15 cellular contexts compared by ENCODE assay signal in genomic region chr12:129903956-129904769, GRCh38. TPM values are rescaled to one million over a fixed set of nuclear protein-coding genes. Genes with fewer than 3 reads are reported as not detected.
DNase-seq lines count a peak whose midpoint lies in the region; ATAC-seq lines count a peak whose summit lies in the region.
"Had no signal": no experiment of that assay in that cellular context is flagged by ENCODE, and none has a peak within 500 bp of the region (broad histone marks: within the 10 kb centered on the region; RNA-seq: fewer than 3 reads in every experiment).

Gene TMEM132D, minus strand, starts transcription at chr12:129904025.

- H3K4me1 Mint-ChIP-seq in CD4-positive, alpha-beta memory T cell, result no peaks in the 10 kb centered on the region

- no peaks in the 10 kb centered on the region for H3K9me3 ChIP-seq in iPS-15b (ENCODE audit: control insufficient read depth, insufficient read depth, low read length)
- no peaks in the 10 kb centered on the region for H3K9me3 ChIP-seq in CD4-positive, alpha-beta memory T cell (ENCODE audit: control insufficient read depth in 1 of 2, low read length in 2 of 2)
- H3K9me3 ChIP-seq: right lobe of liver had no signal

- intact Hi-C loops in CD4-positive, alpha-beta memory T cell (cut with micrococcal nuclease), result no loop called here

- H3K36me3 ChIP-seq in iPS-15b (ENCODE audit: control insufficient read depth, insufficient read depth, low read length), result no peaks in the 10 kb centered on the region
- H3K36me3 ChIP-seq in CD4-positive, alpha-beta memory T cell (ENCODE audit: insufficient read depth, low read length), result no peaks in the 10 kb centered on the region
- H3K36me3 ChIP-seq: right lobe of liver had no signal

- no peak within 1 kb of the TSS for H3K4me3 Mint-ChIP-seq in CD4-positive, alpha-beta memory T cell
- H3K4me3 Mint-ChIP-seq: activated T-cell treated with anti-CD3 and anti-CD28 coated beads, Interleukin-2, amount 50 U/mL, for 72 hours had no signal

- CTCF ChIA-PET in CD4-positive, alpha-beta memory T cell (lab: Charles Lee; ENCODE audit: partially characterized antibody), result no interaction called here

- DNase-seq in HT1080 (ENCODE audit: low read depth) (peak; percentile 53), retina (peak; percentile 73)
- DNase-seq in CD4-positive, alpha-beta memory T cell, result no peak
- DNase-seq in activated naive CD4-positive, alpha-beta T cell treated with Interleukin-2 at 50 U/mL for 16 hours, result no peak
- DNase-seq: activated CD4-positive, alpha-beta T cell treated with anti-CD3 and anti-CD28 coated beads for 4 hours; activated T-cell treated with anti-CD3 and anti-CD28 coated beads, Interleukin-2, amount 50 U/mL, for 72 hours; hippocampal formation; KG1; NCI-H146; right lobe of liver had no signal

- H3K27me3 ChIP-seq in iPS-15b (ENCODE audit: control insufficient read depth, insufficient read depth, low read length), result peaks cover 71% of the 10 kb centered on the region
- H3K27me3 ChIP-seq in CD4-positive, alpha-beta memory T cell (ENCODE audit: insufficient read depth, low read length), result no peaks in the 10 kb centered on the region
- H3K27me3 ChIP-seq: right lobe of liver had no signal

- no peaks in the 10 kb centered on the region for H3K36me3 Mint-ChIP-seq in CD4-positive, alpha-beta memory T cell

- H3K27me3 Mint-ChIP-seq in CD4-positive, alpha-beta memory T cell, result peaks cover 14 to 19% of the 10 kb centered on the region in 2 donors

- H3K9ac ChIP-seq in iPS-15b (ENCODE audit: low read depth, low read length), result peak within 1 kb of the TSS; percentile 74

- peaks cover 0 to 15% (median 4%) of the 10 kb centered on the region in 8 donors for H3K9me3 Mint-ChIP-seq in CD4-positive, alpha-beta memory T cell

- ATAC-seq in GM18870 (IDR thresholded peaks at IDR 0.05; ENCODE audit: unreplicated experiment), result no peak
- no peak for ATAC-seq in HG02623 (IDR thresholded peaks at IDR 0.05; ENCODE audit: unreplicated experiment)
- ATAC-seq: activated T-cell treated with anti-CD3 and anti-CD28 coated beads, Interleukin-2, amount 50 U/mL, for 72 hours had no signal

- peaks cover 7% of the 10 kb centered on the region for H3K4me1 ChIP-seq in iPS-15b (ENCODE audit: control insufficient read depth, insufficient read depth, low read length)
- H3K4me1 ChIP-seq in CD4-positive, alpha-beta memory T cell (ENCODE audit: insufficient read depth, low read length), result no peaks in the 10 kb centered on the region
- H3K4me1 ChIP-seq: right lobe of liver had no signal

- peak within 1 kb of the TSS; percentile 72 for H3K4me3 ChIP-seq in iPS-15b (ENCODE audit: low read depth, low read length)
- no peak within 1 kb of the TSS for H3K4me3 ChIP-seq in CD4-positive, alpha-beta memory T cell (ENCODE audit: low read length in 2 of 2)
- H3K4me3 ChIP-seq: right lobe of liver had no signal

- peak within 1 kb of the TSS; percentile 52 for H3K27ac ChIP-seq in angular gyrus (ENCODE audit: low read depth, low read length)
- no peak within 1 kb of the TSS for H3K27ac ChIP-seq in CD4-positive, alpha-beta memory T cell (ENCODE audit: low read depth, low read length)
- H3K27ac ChIP-seq: C4-2B, right lobe of liver had no signal

- POLR2A ChIA-PET in CD4-positive, alpha-beta memory T cell (lab: Charles Lee; ENCODE audit: partially characterized antibody), result no interaction called here

- H3K27ac Mint-ChIP-seq in CD4-positive, alpha-beta memory T cell, result no peak within 1 kb of the TSS
- H3K27ac Mint-ChIP-seq: activated T-cell treated with anti-CD3 and anti-CD28 coated beads, Interleukin-2, amount 50 U/mL, for 72 hours had no signal

RNA-seq across cellular contexts. Expression of gene TMEM132D, which starts in this region (rescaled TPM):
- 2.7 and 3.2 TPM in 2 replicates for total RNA-seq in HT1080 (2014; rRNA removed; shearing (Covaris generic))
- polyA plus RNA-seq in HT1080 (2015; cell fraction: cytosol; rRNA removed), result not detected in 2 replicates
- polyA plus RNA-seq in HT1080 (2015; cell fraction: nucleus; rRNA removed), result not detected in 2 replicates
- total RNA-seq in CD4-positive, alpha-beta memory T cell, result not detected
- polyA plus RNA-seq in CD4-positive, alpha-beta memory T cell, result not detected
- total RNA-seq: activated T-cell treated with anti-CD3 and anti-CD28 coated beads, Interleukin-2, amount 50 U/mL, for 72 hours had no signal

Comparison
In these comparisons a context has a peak if more than half of its experiments do, and no peak if none do; other contexts are left out.
1. DNase-seq: peak in HT1080 (single experiment) and retina (single experiment); none in CD4-positive, alpha-beta memory T cell (0 of 5) and activated naive CD4-positive, alpha-beta T cell treated with Interleukin-2 at 50 U/mL for 16 hours (single experiment).